In the genomic region with DNA sequence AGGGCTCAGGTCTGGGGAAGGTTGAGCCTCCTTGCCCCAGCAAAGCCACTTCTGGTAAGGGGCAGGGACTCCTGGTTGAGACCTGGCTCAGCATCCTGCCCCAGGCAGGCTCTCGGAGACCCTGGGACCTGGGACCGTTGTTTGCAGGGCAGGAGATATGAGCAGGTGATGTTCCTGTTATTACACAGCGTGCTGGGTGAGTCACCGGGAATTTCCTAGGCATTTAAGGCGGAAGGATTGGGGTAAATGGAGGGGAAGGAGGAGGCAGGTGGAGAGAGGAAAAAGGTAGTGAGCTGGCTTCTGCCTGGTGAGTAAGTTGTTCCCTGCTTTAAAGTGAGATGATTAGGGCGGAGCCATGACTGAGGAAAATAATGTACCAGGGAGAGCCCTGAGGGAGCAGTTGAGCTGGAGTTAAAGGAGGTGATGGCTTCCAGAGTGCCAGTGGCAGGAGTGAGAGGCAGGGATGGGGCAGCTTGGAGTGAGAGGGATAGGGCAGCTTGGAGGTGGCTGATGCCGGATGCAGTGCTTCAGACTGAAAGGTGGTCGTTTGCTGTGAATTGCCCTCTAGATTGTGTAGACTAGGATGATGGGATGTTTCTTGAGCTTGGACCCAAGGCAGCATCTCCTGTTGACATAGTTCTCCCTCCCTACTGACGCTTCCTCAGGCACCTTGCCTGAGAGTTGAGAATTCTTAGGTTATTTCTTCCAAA, we compare ENCODE assay signal across 9 cellular contexts.
A peak's percentile ranks its signal among the peaks of the same experiment; 100 is the strongest.
DNase-seq lines count a peak whose midpoint lies in the region; ATAC-seq, FAIRE-seq and TF ChIP-seq lines count a peak whose summit lies in the region.
"Had no signal": no experiment of that assay in that cellular context is flagged by ENCODE, and none has a peak within 500 bp of the region (broad histone marks: within the 10 kb centered on the region; RNA-seq: fewer than 3 reads in every experiment).

No MANE protein-coding gene starts in this region.

- peak overlapping the region; percentile 9 for H3K4me3 Mint-ChIP-seq in activated naive CD4-positive, alpha-beta T cell treated with anti-CD3 and anti-CD28 coated beads for 36 hours

- H3K9me3 ChIP-seq in right atrium auricular region: no peaks in the 10 kb centered on the region
- H3K9me3 ChIP-seq: SJSA1 had no signal

- no peaks in the 10 kb centered on the region for H3K27me3 Mint-ChIP-seq in activated naive CD4-positive, alpha-beta T cell treated with anti-CD3 and anti-CD28 coated beads for 36 hours (ENCODE audit: low read depth)

- H3K4me1 ChIP-seq in right atrium auricular region: peaks cover 0 to 52% of the 10 kb centered on the region in 2 donors

- peaks cover 26% of the 10 kb centered on the region for H3K36me3 Mint-ChIP-seq in activated naive CD4-positive, alpha-beta T cell treated with anti-CD3 and anti-CD28 coated beads for 36 hours (ENCODE audit: low read depth)

- no peaks in the 10 kb centered on the region for H3K27me3 ChIP-seq in right atrium auricular region
- H3K27me3 ChIP-seq: SJSA1 had no signal

- H3K9me3 Mint-ChIP-seq in activated naive CD4-positive, alpha-beta T cell treated with anti-CD3 and anti-CD28 coated beads for 36 hours: no peaks in the 10 kb centered on the region

- no peak for DNase-seq in right atrium auricular region (ENCODE audit: low spot score)
- no peak for DNase-seq in cardiac septum (ENCODE audit: low spot score)
- DNase-seq in activated naive CD4-positive, alpha-beta T cell treated with anti-CD3 and anti-CD28 coated beads for 36 hours: peak; percentile 82
- DNase-seq in lung microvascular endothelial cell (ENCODE audit: low read depth in 2 of 2): peak; percentile 65 to 86
- peak; percentile 86 for DNase-seq in urothelium cell line (ENCODE audit: low spot score)
- no peak for DNase-seq in activated CD8-positive, alpha-beta memory T cell treated with anti-CD3 and anti-CD28 coated beads for 24 hours
- DNase-seq in frontal cortex (ENCODE audit: low spot score in 2 of 2): no peak

- no peak overlapping the region for H3K4me3 ChIP-seq in right atrium auricular region
- H3K4me3 ChIP-seq: SJSA1 had no signal

- peak overlapping the region; percentile 3 to 19 for H3K27ac ChIP-seq in right atrium auricular region
- H3K27ac ChIP-seq: SJSA1 had no signal

- CTCF ChIA-PET in activated naive CD4-positive, alpha-beta T cell treated with anti-CD3 and anti-CD28 coated beads for 36 hours (lab: Charles Lee): interaction anchor here (1.8 kb wide), 1 partner anchor 65 kb away, joined by 7 read pairs; no protein-coding TSS in a partner anchor

- no peak for ATAC-seq in HG03108 (IDR thresholded peaks at IDR 0.05; ENCODE audit: unreplicated experiment)

- peaks cover 25% of the 10 kb centered on the region for H3K36me3 ChIP-seq in right atrium auricular region

- H3K4me1 Mint-ChIP-seq in activated naive CD4-positive, alpha-beta T cell treated with anti-CD3 and anti-CD28 coated beads for 36 hours (ENCODE audit: low read depth): peaks cover 56% of the 10 kb centered on the region

- TF ChIP-seq CTCF in right atrium auricular region (IDR thresholded peaks at IDR 0.05): no peak

- intact Hi-C loops in cardiac septum (cut with DNase I): no loop called here
- intact Hi-C loops in activated naive CD4-positive, alpha-beta T cell treated with anti-CD3 and anti-CD28 coated beads for 36 hours (cut with micrococcal nuclease): loop anchor here (1.0 to 2.0 kb wide), 8 partner anchors 25 to 142 kb away; no protein-coding TSS in a partner anchor

- FAIRE-seq in urothelium cell line (lab: Jason Lieb, UNC) (peak; percentile 93), frontal cortex (lab: Jason Lieb, UNC) (no peak)

- peak overlapping the region; percentile 91 for H3K27ac Mint-ChIP-seq in activated naive CD4-positive, alpha-beta T cell treated with anti-CD3 and anti-CD28 coated beads for 36 hours

Comparison
In these comparisons a context has a peak if more than half of its experiments do, and no peak if none do; other contexts are left out.
1. DNase-seq: peak in activated naive CD4-positive, alpha-beta T cell treated with anti-CD3 and anti-CD28 coated beads for 36 hours (single experiment), lung microvascular endothelial cell (2 of 2) and urothelium cell line (single experiment); none in right atrium auricular region (single experiment), cardiac septum (single experiment), activated CD8-positive, alpha-beta memory T cell treated with anti-CD3 and anti-CD28 coated beads for 24 hours (single experiment) and frontal cortex (0 of 2).